ENCODE assay signal across 8 cellular contexts in genomic region chr1:180230791-180231505, GRCh38. TPM values are rescaled to one million over a fixed set of nuclear protein-coding genes. Genes with fewer than 3 reads are reported as not detected.
DNase-seq lines count a peak whose midpoint lies in the region; ATAC-seq and TF ChIP-seq lines count a peak whose summit lies in the region.

No MANE protein-coding gene starts in this region.

- H3K36me3 ChIP-seq in H7 (replicated peaks; ENCODE audit: control insufficient read depth, insufficient read depth, low read length) = no peaks in the 10 kb centered on the region
- H3K36me3 ChIP-seq in WERI-Rb-1 = no peaks in the 10 kb centered on the region
- H3K36me3 ChIP-seq in ovary = no peaks in the 10 kb centered on the region

- 1% methylated on average over 36 to 65 of the region's 65 CpGs for WGBS in ovary, 3 donors

- H3K9me3 ChIP-seq in WERI-Rb-1 (ENCODE audit: severe bottlenecking) (peaks cover 12% of the 10 kb centered on the region), ovary (no peaks in the 10 kb centered on the region)

- TF ChIP-seq POLR2A in ovary (IDR thresholded peaks at IDR 0.05) = no peak

- intact Hi-C loops in ovary (cut with DNase I) = no loop called here

- peak overlapping the region; percentile 66 for H3K4me3 ChIP-seq in H7 (ENCODE audit: insufficient read depth, low read depth, low read length)
- H3K4me3 ChIP-seq in WERI-Rb-1 (ENCODE audit: low read depth, low read length) = peak overlapping the region; percentile 81
- peak overlapping the region; percentile 62 for H3K4me3 ChIP-seq in fibroblast of the aortic adventitia (ENCODE audit: low read depth, low read length)
- H3K4me3 ChIP-seq in ovary = peak overlapping the region; percentile 47

- TF ChIP-seq EP300 in ovary (IDR thresholded peaks at IDR 0.05) = no peak

- DNase-seq in AG08395 (ENCODE audit: low spot score) (peak; percentile 51), H7 (peak; percentile 90), WERI-Rb-1 (no peak), fibroblast of the aortic adventitia (ENCODE audit: low read depth) (peak; percentile 52), ovary (no peak), NCI-H1930 (lab: John Stamatoyannopoulos, UW) (no peak), middle frontal gyrus (ENCODE audit: extremely low spot score, low spot score) (no peak)

- H3K4me1 ChIP-seq in ovary (ENCODE audit: insufficient read depth) = peaks cover 11% of the 10 kb centered on the region

- peaks cover 92% of the 10 kb centered on the region for H3K27me3 ChIP-seq in H7 (ENCODE audit: control insufficient read depth, insufficient read depth, low read length)
- H3K27me3 ChIP-seq in WERI-Rb-1 (ENCODE audit: insufficient read depth, low read depth, severe bottlenecking) = no peaks in the 10 kb centered on the region
- H3K27me3 ChIP-seq in ovary = peaks cover 5% of the 10 kb centered on the region

- H3K27ac ChIP-seq in WERI-Rb-1 (peak overlapping the region; percentile 91; the same call in 1 of the 2 replicates), ovary (no peak overlapping the region)

- TF ChIP-seq CTCF in WERI-Rb-1 (IDR thresholded peaks at IDR 0.05; ENCODE audit: low read depth, low read length) (no peak), fibroblast of the aortic adventitia (IDR thresholded peaks at IDR 0.05; ENCODE audit: insufficient read depth, low read length) (no peak), ovary (IDR thresholded peaks at IDR 0.05) (no peak)

- no peak for ATAC-seq in HG02610 (IDR thresholded peaks at IDR 0.05; ENCODE audit: unreplicated experiment)

RNA-seq across cellular contexts. Expression of gene LHX4, which starts 0.9 kb away (rescaled TPM):
- 1.1 and 2.7 TPM in 2 replicates for total RNA-seq in H7 (2014; rRNA removed; shearing (Covaris generic))
- total RNA-seq in fibroblast of the aortic adventitia (ENCODE audit: low replicate concordance) (under 0.01 and 0.16 TPM in 2 replicates), ovary (not detected)
- under 1 TPM; 0.05 to 0.10 TPM for polyA plus RNA-seq in ovary

Comparison
In these comparisons a context has a peak if more than half of its experiments do, and no peak if none do; other contexts are left out.
1. DNase-seq: peak in AG08395 (single experiment), H7 (single experiment) and fibroblast of the aortic adventitia (single experiment); none in WERI-Rb-1 (single experiment), ovary (0 of 5), NCI-H1930 (0 of 2) and middle frontal gyrus (single experiment).
2. Peak in every context shown above with its lines, with median percentiles within 50 percentile points of each other: H3K4me3 ChIP-seq.